ENCODE assay signal across 7 cellular contexts in genomic region chrX:19990225-19990518, GRCh38. TPM values are rescaled to one million over a fixed set of nuclear protein-coding genes. Genes with fewer than 3 reads are reported as not detected.
DNase-seq lines count a peak whose midpoint lies in the region; ATAC-seq and TF ChIP-seq lines count a peak whose summit lies in the region.

No MANE protein-coding gene starts in this region.

- no peaks in the 10 kb centered on the region for H4K20me1 ChIP-seq in Karpas-422 (ENCODE audit: insufficient read depth, low read depth, low read length)

- intact Hi-C loops in uterus (cut with DNase I; ENCODE audit: low total_unique reads), result no loop called here

- H3K9me3 ChIP-seq in Karpas-422 (ENCODE audit: low read length) (no peaks in the 10 kb centered on the region), uterus (no peaks in the 10 kb centered on the region)

- peaks cover 4% of the 10 kb centered on the region for H3K36me3 Mint-ChIP-seq in memory B cell

- ATAC-seq in GM21619 (IDR thresholded peaks at IDR 0.05; ENCODE audit: unreplicated experiment), result peak; percentile 18
- peak; percentile 27 for ATAC-seq in memory B cell (ENCODE audit: low read depth)

- no peaks in the 10 kb centered on the region for H3K9me3 Mint-ChIP-seq in memory B cell

- H3K4me1 Mint-ChIP-seq in memory B cell, result peaks cover 15% of the 10 kb centered on the region

- H3K4me3 Mint-ChIP-seq in memory B cell, result peak overlapping the region; percentile 89

- H3K79me2 ChIP-seq in Karpas-422 (ENCODE audit: low read length), result peaks cover 52% of the 10 kb centered on the region

- H3K4me1 ChIP-seq in Karpas-422 (ENCODE audit: low read length), result peaks cover 29% of the 10 kb centered on the region
- H3K4me1 ChIP-seq in uterus, result no peaks in the 10 kb centered on the region

- TF ChIP-seq CTCF in GM12875 (IDR thresholded peaks at IDR 0.05; ENCODE audit: borderline replicate concordance, insufficient read depth, low read depth, low read length), result no peak
- TF ChIP-seq CTCF in uterus (IDR thresholded peaks at IDR 0.05), result no peak

- peak overlapping the region; percentile 90 for H3K27ac Mint-ChIP-seq in memory B cell

- no peaks in the 10 kb centered on the region for H3K27me3 Mint-ChIP-seq in memory B cell

- no peaks in the 10 kb centered on the region for H3K9me2 ChIP-seq in Karpas-422 (replicated peaks; ENCODE audit: insufficient read depth, low read length)

- H3K36me3 ChIP-seq in Karpas-422 (ENCODE audit: insufficient read depth, low read length) (no peaks in the 10 kb centered on the region; the same call in 1 of the 2 replicates), uterus (no peaks in the 10 kb centered on the region)

- no peaks in the 10 kb centered on the region for H3K27me3 ChIP-seq in Karpas-422 (ENCODE audit: low read length)
- H3K27me3 ChIP-seq in uterus, result no peaks in the 10 kb centered on the region

- DNase-seq in Karpas-422 (peak; percentile 49), cerebellar cortex (ENCODE audit: low spot score) (peak; percentile 16), memory B cell (ENCODE audit: low spot score in 2 of 2) (no peak), uterus (no peak), SKM-1 (lab: John Stamatoyannopoulos, UW; ENCODE audit: unreplicated experiment) (no peak)

- peak overlapping the region; percentile 73 for H3K9ac ChIP-seq in Karpas-422 (ENCODE audit: low read length)

- no peak overlapping the region for H2AFZ ChIP-seq in Karpas-422 (ENCODE audit: low read length)

- H3K4me3 ChIP-seq in GM12875 (ENCODE audit: low read depth, low read length) (peak overlapping the region; percentile 88), Karpas-422 (ENCODE audit: low read length) (peak overlapping the region; percentile 79), uterus (peak overlapping the region; percentile 59 to 61)

- no peak for TF ChIP-seq POLR2A in uterus (IDR thresholded peaks at IDR 0.05)

- H3K27ac ChIP-seq in Karpas-422 (ENCODE audit: low read length) (peak overlapping the region; percentile 54; the same call in 1 of the 2 replicates), uterus (peak overlapping the region; percentile 67 to 80)

- peak overlapping the region; percentile 84 for H3K4me2 ChIP-seq in Karpas-422 (ENCODE audit: low read depth, low read length, poor library complexity, severe bottlenecking)

RNA-seq across cellular contexts. Expression of gene BCLAF3, which starts 0.7 kb away (rescaled TPM):
- 5.6 and 16.8 TPM in 2 replicates for total RNA-seq in Karpas-422 (2014; rRNA removed; shearing (Covaris generic); ENCODE audit: low replicate concordance)
- 10 to 100 TPM in 3 of 4 donors, 1 to 10 TPM in 1; 3.8 to 23.7 (median 18.9) TPM for total RNA-seq in uterus

Comparison
In these comparisons a context has a peak if more than half of its experiments do, and no peak if none do; other contexts are left out.
1. DNase-seq: peak in Karpas-422 (single experiment) and cerebellar cortex (single experiment); none in memory B cell (0 of 2), uterus (0 of 2) and SKM-1 (single experiment).
2. Peak in every context shown above with its lines, with median percentiles within 50 percentile points of each other: H3K4me3 ChIP-seq.